1 cellular context compared by ENCODE assay signal in genomic region chr2:29014811-29015414, GRCh38.
TF ChIP-seq lines count a peak whose summit lies in the region.

No MANE protein-coding gene starts in this region.

TF ChIP-seq in WTC11, 78 proteins besides CTCF, POLR2A, EP300 and RAD21 (continued from another document):
- TF ChIP-seq ZNF512 (CRISPR knock-in tag; IDR thresholded peaks at IDR 0.05; ENCODE audit: borderline replicate concordance), result no peak
- TF ChIP-seq MLX (CRISPR knock-in tag; IDR thresholded peaks at IDR 0.05), result no peak
- TF ChIP-seq ZNF416 (CRISPR knock-in tag; IDR thresholded peaks at IDR 0.05), result no peak
- no peak for TF ChIP-seq PRRX2 (CRISPR knock-in tag; IDR thresholded peaks at IDR 0.05)
- TF ChIP-seq ATF1 (CRISPR knock-in tag; IDR thresholded peaks at IDR 0.05), result no peak
- no peak for TF ChIP-seq RELA (CRISPR knock-in tag; IDR thresholded peaks at IDR 0.05; ENCODE audit: borderline replicate concordance)
